ENCODE assay signal across 8 cellular contexts in genomic region chr6:131924881-131925474, GRCh38. TPM values are rescaled to one million over a fixed set of nuclear protein-coding genes. Genes with fewer than 3 reads are reported as not detected.
DNase-seq lines count a peak whose midpoint lies in the region; ATAC-seq and TF ChIP-seq lines count a peak whose summit lies in the region.

No MANE protein-coding gene starts in this region.

- H3K27me3 Mint-ChIP-seq in nephron progenitor cell (ENCODE audit: low read depth, poor library complexity), result no peaks in the 10 kb centered on the region
- no peaks in the 10 kb centered on the region for H3K27me3 Mint-ChIP-seq in stimulated activated memory B cell treated with anti-CD40 and anti-IgM and Interleukin-4, amounts not matched to agents 10 μg/mL and 1 μg/mL and 100 μg/mL, for 72 hours

- DNase-seq in NCI-H524 (lab: John Stamatoyannopoulos, UW) (peak; percentile 52 to 78), dermis microvascular lymphatic vessel endothelial cell (ENCODE audit: low read depth in 2 of 2) (peak; percentile 60 to 74), nephron progenitor cell (no peak), COLO668 (lab: John Stamatoyannopoulos, UW; ENCODE audit: unreplicated experiment) (no peak)
- DNase-seq in stimulated activated CD4-positive, alpha-beta T cell treated with anti-CD3 and anti-CD28 coated beads, Interleukin-2, amount 100 ng/mL, for 48 hours, result no peak

- peaks cover 24% of the 10 kb centered on the region for H3K9me3 Mint-ChIP-seq in nephron progenitor cell
- peaks cover 7% of the 10 kb centered on the region for H3K9me3 Mint-ChIP-seq in stimulated activated memory B cell treated with anti-CD40 and anti-IgM and Interleukin-4, amounts not matched to agents 10 μg/mL and 1 μg/mL and 100 μg/mL, for 72 hours

- H3K27ac Mint-ChIP-seq in nephron progenitor cell, result no peak overlapping the region
- H3K27ac Mint-ChIP-seq in stimulated activated memory B cell treated with anti-CD40 and anti-IgM and Interleukin-4, amounts not matched to agents 10 μg/mL and 1 μg/mL and 100 μg/mL, for 72 hours, result no peak overlapping the region

- ATAC-seq in GM18517 (IDR thresholded peaks at IDR 0.05; ENCODE audit: unreplicated experiment), result no peak
- no peak for ATAC-seq in stimulated activated memory B cell treated with anti-CD40 and anti-IgM and Interleukin-4, amounts not matched to agents 10 μg/mL and 1 μg/mL and 100 μg/mL, for 72 hours

- H3K4me3 Mint-ChIP-seq in nephron progenitor cell, result no peak overlapping the region
- H3K4me3 Mint-ChIP-seq in stimulated activated memory B cell treated with anti-CD40 and anti-IgM and Interleukin-4, amounts not matched to agents 10 μg/mL and 1 μg/mL and 100 μg/mL, for 72 hours, result no peak overlapping the region

- TF ChIP-seq CTCF in GM12872 (IDR thresholded peaks at IDR 0.05; ENCODE audit: insufficient read depth, low read depth, low read length), result peak; percentile 22; the same call in 1 of the 3 replicates
- TF ChIP-seq CTCF in nephron progenitor cell (IDR thresholded peaks at IDR 0.05), result peak; percentile 40

- no peaks in the 10 kb centered on the region for H3K4me1 Mint-ChIP-seq in nephron progenitor cell
- H3K4me1 Mint-ChIP-seq in stimulated activated memory B cell treated with anti-CD40 and anti-IgM and Interleukin-4, amounts not matched to agents 10 μg/mL and 1 μg/mL and 100 μg/mL, for 72 hours, result no peaks in the 10 kb centered on the region

- H3K36me3 Mint-ChIP-seq in nephron progenitor cell (ENCODE audit: low read depth), result no peaks in the 10 kb centered on the region
- H3K36me3 Mint-ChIP-seq in stimulated activated memory B cell treated with anti-CD40 and anti-IgM and Interleukin-4, amounts not matched to agents 10 μg/mL and 1 μg/mL and 100 μg/mL, for 72 hours, result no peaks in the 10 kb centered on the region

RNA-seq across cellular contexts. Expression of gene CCN2, which starts 26.2 kb away (rescaled TPM):
- 178 and 284 TPM in 2 replicates for total RNA-seq in dermis microvascular lymphatic vessel endothelial cell

Comparison
In these comparisons a context has a peak if more than half of its experiments do, and no peak if none do; other contexts are left out.
1. DNase-seq: peak in NCI-H524 (2 of 2) and dermis microvascular lymphatic vessel endothelial cell (2 of 2); none in nephron progenitor cell (single experiment), stimulated activated CD4-positive, alpha-beta T cell treated with anti-CD3 and anti-CD28 coated beads, Interleukin-2, amount 100 ng/mL, for 48 hours (0 of 2) and COLO668 (single experiment).